Comparison of ENCODE assay signal across 12 cellular contexts in genomic region chr20:58213112-58213511, GRCh38. TPM values are rescaled to one million over a fixed set of nuclear protein-coding genes. Genes with fewer than 3 reads are reported as not detected.
DNase-seq lines count a peak whose midpoint lies in the region; ATAC-seq and TF ChIP-seq lines count a peak whose summit lies in the region.
"Had no signal": no experiment of that assay in that cellular context is flagged by ENCODE, and none has a peak within 500 bp of the region (broad histone marks: within the 10 kb centered on the region; RNA-seq: fewer than 3 reads in every experiment).

No MANE protein-coding gene starts in this region.

- peak; percentile 29 for TF ChIP-seq CTCF in choroid plexus epithelial cell (conservative IDR thresholded peaks at IDR 0.05; ENCODE audit: low read depth, low read length)

- ATAC-seq in HG03139 (IDR thresholded peaks at IDR 0.05; ENCODE audit: unreplicated experiment) (no peak), HG03565 (IDR thresholded peaks at IDR 0.05; ENCODE audit: unreplicated experiment) (no peak)
- ATAC-seq: activated CD4-positive, CD25-positive, alpha-beta regulatory T cell treated with anti-CD3 and anti-CD28 coated beads, Interleukin-2, amount 50 U/mL, for 24 hours had no signal

- H3K4me3 ChIP-seq in choroid plexus epithelial cell (ENCODE audit: low read depth, low read length), result no peak overlapping the region
- H3K4me3 ChIP-seq: cardiac muscle cell, ovary had no signal

- DNase-seq in COR-L47 (lab: John Stamatoyannopoulos, UW) (peak; percentile 38), NCI-H526 treated with DMSO at 0.1 percent for 48 hours (lab: John Stamatoyannopoulos, UW) (peak; percentile 35), choroid plexus epithelial cell (ENCODE audit: low read depth) (peak; percentile 21), occipital lobe (lab: John Stamatoyannopoulos, UW) (peak; percentile 64), RPMI8226 (no peak)
- DNase-seq in activated naive CD4-positive, alpha-beta T cell treated with anti-CD3 and anti-CD28 coated beads, Interleukin-2, amount 50 U/mL, for 16 hours, result no peak
- DNase-seq: NCI-H226, ovary had no signal

RNA-seq across cellular contexts. Expression of gene ANKRD60, which starts 15.3 kb away (rescaled TPM):
- total RNA-seq in occipital lobe, result not detected
- total RNA-seq: cardiac muscle cell, ovary had no signal

Comparison
In these comparisons a context has a peak if more than half of its experiments do, and no peak if none do; other contexts are left out.
1. DNase-seq: peak in COR-L47 (single experiment), NCI-H526 treated with DMSO at 0.1 percent for 48 hours (single experiment), choroid plexus epithelial cell (single experiment) and occipital lobe (single experiment); none in RPMI8226 (single experiment) and activated naive CD4-positive, alpha-beta T cell treated with anti-CD3 and anti-CD28 coated beads, Interleukin-2, amount 50 U/mL, for 16 hours (single experiment).